In genomic region chr5:68446487-68446894, GRCh38 we compare ENCODE assay signal across 1 cellular context.
TF ChIP-seq lines count a peak whose summit lies in the region.

No MANE protein-coding gene starts in this region.

TF ChIP-seq in WTC11, 78 proteins besides CTCF, POLR2A, EP300 and RAD21 (continued from another document):
- no peak for TF ChIP-seq PRDM15 (CRISPR knock-in tag; IDR thresholded peaks at IDR 0.05)
- TF ChIP-seq SP1 (CRISPR knock-in tag; conservative IDR thresholded peaks at IDR 0.05) = no peak
- no peak for TF ChIP-seq NFE2L1 (CRISPR knock-in tag; IDR thresholded peaks at IDR 0.05)
- TF ChIP-seq FOXP1 (CRISPR knock-in tag; IDR thresholded peaks at IDR 0.05; ENCODE audit: borderline replicate concordance) = no peak
- TF ChIP-seq ZNF138 (CRISPR knock-in tag; conservative IDR thresholded peaks at IDR 0.05) = no peak
- TF ChIP-seq SMAD4 (CRISPR knock-in tag; IDR thresholded peaks at IDR 0.05) = no peak
